In genomic region chr22:24189249-24190158, GRCh38 we compare ENCODE assay signal across 8 cellular contexts. TPM values are rescaled to one million over a fixed set of nuclear protein-coding genes. Genes with fewer than 3 reads are reported as not detected.
DNase-seq lines count a peak whose midpoint lies in the region; ATAC-seq and TF ChIP-seq lines count a peak whose summit lies in the region.

No MANE protein-coding gene starts in this region.

- no peak overlapping the region for H3K27ac ChIP-seq in OCI-LY1 (ENCODE audit: low read depth, low read length, poor library complexity, severe bottlenecking)
- peak overlapping the region in 1 of 12 donors; percentile 30 for H3K27ac ChIP-seq in heart left ventricle

- intact Hi-C loops in heart left ventricle (cut with DNase I): loop anchor here (1.0 to 10.0 kb wide), 6 partner anchors 57 to 335 kb away; partner anchors contain the start of gene GGT5 (in 2 of the 10)

- no peaks in the 10 kb centered on the region; the same call in 1 of the 2 replicates for H3K27me3 ChIP-seq in OCI-LY1 (ENCODE audit: insufficient read depth, low read length)
- no peaks in the 10 kb centered on the region for H3K27me3 ChIP-seq in heart left ventricle

- no peaks in the 10 kb centered on the region for H3K79me2 ChIP-seq in OCI-LY1 (ENCODE audit: insufficient read depth, low read length)

- H3K27me3 Mint-ChIP-seq in activated naive CD4-positive, alpha-beta T cell treated with anti-CD3 and anti-CD28 coated beads, Interleukin-2, amount 10 ng/mL, durations not matched to agents 7 days and 5 days: peaks cover 17% of the 10 kb centered on the region
- H3K27me3 Mint-ChIP-seq in progenitor cell of endocrine pancreas: no peaks in the 10 kb centered on the region

- H3K36me3 ChIP-seq in OCI-LY1 (ENCODE audit: insufficient read depth, low read length) (no peaks in the 10 kb centered on the region), heart left ventricle (peaks cover 0 to 5% (median 0%) of the 10 kb centered on the region in 9 donors)

- H3K9me3 ChIP-seq in OCI-LY1 (ENCODE audit: low read length) (no peaks in the 10 kb centered on the region), heart left ventricle (no peaks in the 10 kb centered on the region)

- DNase-seq in AG09319 (ENCODE audit: extremely low read depth, low read depth) (peak; percentile 24), heart left ventricle (peak; percentile 75 to 86 (median 77)), progenitor cell of endocrine pancreas (ENCODE audit: low spot score, unreplicated experiment) (peak; percentile 65), NK-92 (lab: John Stamatoyannopoulos, UW; ENCODE audit: unreplicated experiment) (no peak)
- peak; percentile 74 for DNase-seq in activated naive CD4-positive, alpha-beta T cell treated with anti-CD3 and anti-CD28 coated beads, Interleukin-2, amount 10 ng/mL, durations not matched to agents 7 days and 5 days

- peaks cover 2% of the 10 kb centered on the region for H3K4me1 Mint-ChIP-seq in activated naive CD4-positive, alpha-beta T cell treated with anti-CD3 and anti-CD28 coated beads, Interleukin-2, amount 10 ng/mL, durations not matched to agents 7 days and 5 days
- H3K4me1 Mint-ChIP-seq in progenitor cell of endocrine pancreas (ENCODE audit: low read depth): no peaks in the 10 kb centered on the region

- no peak overlapping the region for H3K4me2 ChIP-seq in OCI-LY1 (ENCODE audit: low read length)

- no peak overlapping the region for H3K4me3 Mint-ChIP-seq in activated naive CD4-positive, alpha-beta T cell treated with anti-CD3 and anti-CD28 coated beads, Interleukin-2, amount 10 ng/mL, durations not matched to agents 7 days and 5 days
- no peak overlapping the region for H3K4me3 Mint-ChIP-seq in progenitor cell of endocrine pancreas (ENCODE audit: low read depth)

- H3K4me3 ChIP-seq in OCI-LY1 (ENCODE audit: low read depth, low read length, poor library complexity, severe bottlenecking) (no peak overlapping the region), heart left ventricle (no peak overlapping the region)

- H3K4me1 ChIP-seq in OCI-LY1 (ENCODE audit: insufficient read depth, low read length, severe bottlenecking): no peaks in the 10 kb centered on the region
- peaks cover 0 to 20% (median 11%) of the 10 kb centered on the region in 12 donors for H3K4me1 ChIP-seq in heart left ventricle

- H3K9me3 Mint-ChIP-seq in activated naive CD4-positive, alpha-beta T cell treated with anti-CD3 and anti-CD28 coated beads, Interleukin-2, amount 10 ng/mL, durations not matched to agents 7 days and 5 days: no peaks in the 10 kb centered on the region
- no peaks in the 10 kb centered on the region for H3K9me3 Mint-ChIP-seq in progenitor cell of endocrine pancreas (ENCODE audit: low read depth)

- H3F3A ChIP-seq in OCI-LY1 (ENCODE audit: insufficient read depth, low read length): no peaks in the 10 kb centered on the region

- no peak overlapping the region for H2AFZ ChIP-seq in OCI-LY1 (ENCODE audit: low read length)

- WGBS in heart left ventricle, 4 donors: 39 to 45% (median 40%) methylated on average over 17 to 23 of the region's 23 CpGs

- H3K9ac ChIP-seq in OCI-LY1 (ENCODE audit: low read length): no peak overlapping the region

- H4K20me1 ChIP-seq in OCI-LY1 (ENCODE audit: insufficient read depth, low read length): no peaks in the 10 kb centered on the region

- H3K9me2 ChIP-seq in OCI-LY1 (ENCODE audit: low read depth, low read length): no peaks in the 10 kb centered on the region

- no peak overlapping the region for H3K27ac Mint-ChIP-seq in activated naive CD4-positive, alpha-beta T cell treated with anti-CD3 and anti-CD28 coated beads, Interleukin-2, amount 10 ng/mL, durations not matched to agents 7 days and 5 days
- H3K27ac Mint-ChIP-seq in progenitor cell of endocrine pancreas: peak overlapping the region; percentile 62

- CTCF ChIA-PET in activated naive CD4-positive, alpha-beta T cell treated with anti-CD3 and anti-CD28 coated beads, Interleukin-2, amount 10 ng/mL, durations not matched to agents 7 days and 5 days (lab: Charles Lee): interaction anchor here (0.9 to 4.8 kb wide), 18 partner anchors 9 to 337 kb away, joined by 3 to 43 read pairs (median 4); partner anchors contain the start of gene GGT5

- no peaks in the 10 kb centered on the region for H3K36me3 Mint-ChIP-seq in activated naive CD4-positive, alpha-beta T cell treated with anti-CD3 and anti-CD28 coated beads, Interleukin-2, amount 10 ng/mL, durations not matched to agents 7 days and 5 days
- H3K36me3 Mint-ChIP-seq in progenitor cell of endocrine pancreas (ENCODE audit: insufficient read depth): no peaks in the 10 kb centered on the region

- TF ChIP-seq CTCF in AG09319 (IDR thresholded peaks at IDR 0.05; ENCODE audit: low read depth, low read length) (peak; percentile 96), OCI-LY1 (IDR thresholded peaks at IDR 0.05; ENCODE audit: low read length) (peak; percentile 72), heart left ventricle (IDR thresholded peaks at IDR 0.05) (peak; percentile 83 to 95 (median 90)), progenitor cell of endocrine pancreas (IDR thresholded peaks at IDR 0.05; ENCODE audit: unreplicated experiment) (peak; percentile 83)

- peak; percentile 45 for ATAC-seq in GM18909 (IDR thresholded peaks at IDR 0.05; ENCODE audit: poor library complexity, unreplicated experiment)
- peak; percentile 75 to 92 (median 88) for ATAC-seq in heart left ventricle
- ATAC-seq in HG03159 (IDR thresholded peaks at IDR 0.05; ENCODE audit: unreplicated experiment): no peak

- no peak for TF ChIP-seq POLR2A in heart left ventricle (IDR thresholded peaks at IDR 0.05)

RNA-seq across cellular contexts. Expression of gene SUSD2, which starts 8.2 kb away (rescaled TPM):
- 10 to 100 TPM in 1 of 9 donors, 1 to 10 TPM in 8; 1.5 to 12.6 (median 2.6) TPM for total RNA-seq in heart left ventricle
- 1 to 10 TPM; 2.7 to 3.5 TPM for polyA plus RNA-seq in heart left ventricle
- total RNA-seq in progenitor cell of endocrine pancreas: 0.75 and 0.79 TPM in 2 replicates

RNA-seq across cellular contexts. Expression of gene GGT5, which starts 55.4 kb away (rescaled TPM):
- total RNA-seq in heart left ventricle (10 to 100 TPM in 7 of 9 donors, 1 to 10 TPM in 2; 6.1 to 71.5 (median 15.5) TPM), progenitor cell of endocrine pancreas (not detected in 2 replicates)
- 10 to 100 TPM; 30.9 to 41.6 TPM for polyA plus RNA-seq in heart left ventricle
